Comparison of ENCODE assay signal across 9 cellular contexts in the genomic region with DNA sequence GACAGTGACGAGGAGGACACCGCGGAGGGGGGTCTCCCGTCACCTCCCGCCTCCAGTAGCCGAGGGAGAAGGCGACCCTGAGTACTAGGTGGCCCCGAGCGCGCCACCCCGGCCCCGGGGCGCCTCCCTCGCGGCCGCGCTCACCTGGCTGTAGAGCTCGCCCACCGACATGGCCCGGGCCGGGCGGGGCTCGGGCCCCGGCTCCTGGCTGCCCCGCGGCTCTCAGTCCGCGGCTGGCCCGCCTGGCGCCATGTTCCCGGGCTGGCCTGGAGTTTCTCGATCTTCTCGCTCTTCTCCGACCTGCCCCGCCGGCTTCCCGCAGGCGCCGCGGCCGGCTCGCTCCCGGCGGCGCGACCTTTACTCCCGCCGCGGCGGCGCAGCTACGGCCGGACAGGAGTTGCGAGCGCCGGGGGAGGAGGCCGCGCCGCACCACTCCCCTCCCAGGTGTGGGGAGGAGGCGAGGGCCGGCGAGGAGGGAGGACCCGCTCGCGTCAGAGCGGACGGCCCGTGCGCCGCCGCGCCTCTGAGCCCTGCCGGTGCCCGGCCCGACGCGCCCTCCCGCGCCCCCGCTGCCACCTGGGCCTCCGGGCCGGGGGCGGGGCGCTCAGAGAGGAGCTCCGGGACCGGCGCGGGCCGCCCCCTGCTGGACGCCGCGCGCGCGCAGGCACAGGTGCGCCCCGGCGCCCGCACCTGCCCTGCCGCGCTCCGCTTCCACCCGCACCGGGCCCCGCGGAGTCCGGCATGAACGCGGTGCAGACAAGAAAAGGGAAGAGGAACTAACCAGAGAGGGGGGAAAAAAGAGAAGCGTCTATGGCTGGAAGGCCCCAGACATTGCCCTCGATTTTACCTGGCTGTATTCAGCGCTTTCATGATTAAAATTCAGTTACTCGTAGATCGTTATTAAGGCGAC. TPM values are rescaled to one million over a fixed set of nuclear protein-coding genes. Genes with fewer than 3 reads are reported as not detected.
DNase-seq lines count a peak whose midpoint lies in the region; ATAC-seq and TF ChIP-seq lines count a peak whose summit lies in the region.
"Had no signal": no experiment of that assay in that cellular context is flagged by ENCODE, and none has a peak within 500 bp of the region (broad histone marks: within the 10 kb centered on the region; RNA-seq: fewer than 3 reads in every experiment).

MYO5B (minus strand) TSS at position 525 of the 910 bp plus-strand sequence; CDS start at position 171, 354 bp downstream.

- H3K9me3 ChIP-seq in left ventricle myocardium inferior (replicated peaks), result no peaks in the 10 kb centered on the region

- DNase-seq in SKM-1 treated with dmso at 0.1 percent for 144 hours (lab: John Stamatoyannopoulos, UW; ENCODE audit: unreplicated experiment) (peak; percentile 8), SKM-1 (lab: John Stamatoyannopoulos, UW; ENCODE audit: unreplicated experiment) (no peak), NCI-H748 (lab: John Stamatoyannopoulos, UW; ENCODE audit: unreplicated experiment) (peak; percentile 90), left ventricle myocardium inferior (peak; percentile 33), sciatic nerve (ENCODE audit: low spot score) (no peak), AG08395 (ENCODE audit: low spot score) (no peak)
- peak; percentile 14 for DNase-seq in activated effector memory CD4-positive, alpha-beta T cell treated with Interleukin-2 at 50 U/mL for 16 hours
- DNase-seq: DND-41 had no signal

- peaks cover 100% of the 10 kb centered on the region for H3K27me3 ChIP-seq in left ventricle myocardium inferior (ENCODE audit: low read depth)

- peak; percentile 65 for ATAC-seq in HG03066 (IDR thresholded peaks at IDR 0.05; ENCODE audit: low read depth, unreplicated experiment)
- ATAC-seq in sciatic nerve, result peak; percentile 70

- intact Hi-C loops in left ventricle myocardium inferior (cut with micrococcal nuclease) (no loop called here), sciatic nerve (cut with DNase I) (no loop called here)

- H3K36me3 ChIP-seq in left ventricle myocardium inferior, result no peaks in the 10 kb centered on the region

- H3K27ac ChIP-seq in left ventricle myocardium inferior (replicated peaks), result no peak within 1 kb of the TSS

- peak; percentile 58 for TF ChIP-seq CTCF in left ventricle myocardium inferior (IDR thresholded peaks at IDR 0.05; ENCODE audit: borderline replicate concordance)

- H3K4me1 ChIP-seq in left ventricle myocardium inferior, result peaks cover 21% of the 10 kb centered on the region

- H3K4me3 ChIP-seq in left ventricle myocardium inferior, result peak within 1 kb of the TSS; percentile 71

RNA-seq across cellular contexts. Expression of gene MYO5B, which starts in this region (rescaled TPM):
- total RNA-seq in left ventricle myocardium inferior (0.44 TPM), sciatic nerve (9.9 TPM)

Comparison
In these comparisons a context has a peak if more than half of its experiments do, and no peak if none do; other contexts are left out.
1. DNase-seq: peak in SKM-1 treated with dmso at 0.1 percent for 144 hours (single experiment), NCI-H748 (single experiment) and activated effector memory CD4-positive, alpha-beta T cell treated with Interleukin-2 at 50 U/mL for 16 hours (single experiment); none in SKM-1 (single experiment), sciatic nerve (single experiment) and AG08395 (single experiment).
2. Peak in DNase-seq and H3K4me3 ChIP-seq in left ventricle myocardium inferior; RNA of the gene not detected or under 1 TPM.